Comparison of ENCODE assay signal across 18 cellular contexts in genomic region chr5:97979740-97980139, GRCh38.
DNase-seq lines count a peak whose midpoint lies in the region; ATAC-seq and TF ChIP-seq lines count a peak whose summit lies in the region.
"Had no signal": no experiment of that assay in that cellular context is flagged by ENCODE, and none has a peak within 500 bp of the region (broad histone marks: within the 10 kb centered on the region; RNA-seq: fewer than 3 reads in every experiment).

No MANE protein-coding gene starts in this region.

- peak; percentile 63 for ATAC-seq in left ventricle myocardium superior
- ATAC-seq: activated CD8-positive, alpha-beta memory T cell treated with anti-CD3 and anti-CD28 coated beads, Interleukin-2, amount 10 ng/mL, durations not matched to agents 7 days and 5 days; activated naive CD8-positive, alpha-beta T cell treated with anti-CD3 and anti-CD28 coated beads, Interleukin-2, amount 50 U/mL, for 24 hours; GM12878 had no signal

- no peak for TF ChIP-seq CTCF in choroid plexus epithelial cell (conservative IDR thresholded peaks at IDR 0.05; ENCODE audit: low read depth, low read length)

- H3K4me3 ChIP-seq in choroid plexus epithelial cell (ENCODE audit: low read depth, low read length) (no peak overlapping the region), skeletal muscle cell (ENCODE audit: low read depth, low read length) (no peak overlapping the region)
- H3K4me3 ChIP-seq: GM12878 had no signal

- intact Hi-C loops in left ventricle myocardium superior (cut with micrococcal nuclease), result no loop called here

- DNase-seq in GM03348 (ENCODE audit: low spot score) (peak; percentile 9), choroid plexus epithelial cell (ENCODE audit: low read depth) (peak; percentile 71), left ventricle myocardium superior (peak; percentile 57), skeletal muscle cell (ENCODE audit: low read depth) (peak; percentile 80), DMS 273 (lab: John Stamatoyannopoulos, UW; ENCODE audit: unreplicated experiment) (no peak), germinal center (ENCODE audit: low spot score) (no peak), NCI-H2081 treated with DMSO at 0.1 percent for 48 hours (lab: John Stamatoyannopoulos, UW) (no peak)
- DNase-seq: activated CD8-positive, alpha-beta memory T cell treated with anti-CD3 and anti-CD28 coated beads, Interleukin-2, amount 10 ng/mL, durations not matched to agents 7 days and 5 days; activated naive CD8-positive, alpha-beta T cell treated with anti-CD3 and anti-CD28 coated beads, Interleukin-2, amount 50 U/mL, for 24 hours; cerebellar nuclear complex; endodermal cell; mammary epithelial cell; MV-4-11; NCI-H2107; OCI-M1; stimulated activated CD4-positive, alpha-beta T cell treated with anti-CD3 and anti-CD28 coated beads, Interleukin-1b, Interleukin-23, amount 100 ng/mL, for 48 hours; T1000 had no signal

Comparison
In these comparisons a context has a peak if more than half of its experiments do, and no peak if none do; other contexts are left out.
1. DNase-seq: peak in GM03348 (single experiment), choroid plexus epithelial cell (single experiment), left ventricle myocardium superior (single experiment) and skeletal muscle cell (single experiment); none in DMS 273 (single experiment), germinal center (single experiment) and NCI-H2081 treated with DMSO at 0.1 percent for 48 hours (single experiment).